32 cellular contexts compared by ENCODE assay signal in genomic region chr18:3205239-3205638, GRCh38.
"Had no signal": no experiment of that assay in that cellular context is flagged by ENCODE, and none has a peak within 500 bp of the region (broad histone marks: within the 10 kb centered on the region; RNA-seq: fewer than 3 reads in every experiment).

No MANE protein-coding gene starts in this region.

- DNase-seq: activated CD4-positive, alpha-beta memory T cell treated with anti-CD3 and anti-CD28 coated beads, Interleukin-2, amount 10 ng/mL, durations not matched to agents 7 days and 5 days; activated CD4-positive, alpha-beta T cell treated with anti-CD3 and anti-CD28 coated beads for 1 hour; activated CD4-positive, alpha-beta T cell treated with anti-CD3 and anti-CD28 coated beads for 36 hours; activated CD4-positive, alpha-beta T cell treated with anti-CD3 and anti-CD28 coated beads for 48 hours; activated CD4-positive, alpha-beta T cell treated with anti-CD3 and anti-CD28 coated beads, Interleukin-2, amount 10 ng/mL, durations not matched to agents 7 days and 5 days; activated CD4-positive, alpha-beta T cell treated with anti-CD3 and anti-CD28 coated beads, Interleukin-2, amount 50 U/mL, for 48 hours; activated CD4-positive, CD25-positive, alpha-beta regulatory T cell; activated CD8-positive, alpha-beta memory T cell treated with anti-CD3 and anti-CD28 coated beads for 24 hours; activated CD8-positive, alpha-beta memory T cell treated with anti-CD3 and anti-CD28 coated beads, Interleukin-2, amount 10 ng/mL, durations not matched to agents 7 days and 5 days; activated CD8-positive, alpha-beta memory T cell treated with anti-CD3 and anti-CD28 coated beads, Interleukin-2, amount 50 U/mL, for 48 hours; activated CD8-positive, alpha-beta T cell treated with anti-CD3 and anti-CD28 coated beads, Interleukin-2, amount 10 ng/mL, durations not matched to agents 7 days and 5 days; activated effector memory CD4-positive, alpha-beta T cell treated with Interleukin-2 at 50 U/mL for 16 hours; activated gamma-delta T cell; activated naive CD4-positive, alpha-beta T cell treated with anti-CD3 and anti-CD28 coated beads, Interleukin-2, amount 10 ng/mL, durations not matched to agents 7 days and 5 days; activated naive CD4-positive, alpha-beta T cell treated with Interleukin-2 at 50 U/mL for 16 hours; activated naive CD8-positive, alpha-beta T cell treated with anti-CD3 and anti-CD28 coated beads, Interleukin-2, amount 10 ng/mL, durations not matched to agents 7 days and 5 days; activated naive CD8-positive, alpha-beta T cell treated with anti-CD3 and anti-CD28 coated beads, Interleukin-2, amount 50 U/mL, for 24 hours; activated T-cell treated with anti-CD3 and anti-CD28 coated beads, Interleukin-2, amount 50 U/mL, for 24 hours; activated T-cell treated with anti-CD3 and anti-CD28 coated beads, Interleukin-2, amount 50 U/mL, for 48 hours; amygdala; anterior cingulate cortex; caudate nucleus; T-helper 1 cell; T-helper 2 cell; T-helper 9 cell; WERI-Rb-1 had no signal

- FAIRE-seq: bronchial epithelial cell, TTC549 had no signal

- H3K27ac ChIP-seq: ascending aorta, WERI-Rb-1 had no signal

- H3K27me3 ChIP-seq: ascending aorta, cardiac muscle cell had no signal

- H3K4me3 ChIP-seq: ascending aorta, cardiac muscle cell had no signal

- H3K4me1 ChIP-seq: ascending aorta had no signal

- ATAC-seq: activated CD4-positive, alpha-beta T cell treated with anti-CD3 and anti-CD28 coated beads for 36 hours; activated CD4-positive, CD25-positive, alpha-beta regulatory T cell treated with anti-CD3 and anti-CD28 coated beads, Interleukin-2, amount 50 U/mL, for 24 hours; activated CD8-positive, alpha-beta memory T cell treated with anti-CD3 and anti-CD28 coated beads, Interleukin-2, amount 10 ng/mL, durations not matched to agents 7 days and 5 days; activated CD8-positive, alpha-beta T cell treated with anti-CD3 and anti-CD28 coated beads, Interleukin-2, amount 10 ng/mL, durations not matched to agents 7 days and 5 days; activated naive CD8-positive, alpha-beta T cell treated with anti-CD3 and anti-CD28 coated beads, Interleukin-2, amount 50 U/mL, for 24 hours; WTC11 had no signal

- H3K36me3 ChIP-seq: WERI-Rb-1 had no signal
